ENCODE assay signal across 31 cellular contexts in genomic region chr15:51799908-51800252, GRCh38.
"Had no signal": no experiment of that assay in that cellular context is flagged by ENCODE, and none has a peak within 500 bp of the region (broad histone marks: within the 10 kb centered on the region; RNA-seq: fewer than 3 reads in every experiment).

No MANE protein-coding gene starts in this region.

- H3K4me1 ChIP-seq: ascending aorta had no signal

- H3K4me1 Mint-ChIP-seq: activated naive CD4-positive, alpha-beta T cell treated with anti-CD3 and anti-CD28 coated beads, Interleukin-2, amount 50 U/mL, for 24 hours; activated naive CD8-positive, alpha-beta T cell treated with anti-CD3 and anti-CD28 coated beads, Interleukin-2, amount 50 U/mL, for 24 hours had no signal

- H3K9me3 Mint-ChIP-seq: activated B cell treated with CpG ODN at 0.5 μM for 24 hours; activated CD4-positive, alpha-beta memory T cell treated with anti-CD3 and anti-CD28 coated beads for 36 hours; activated CD4-positive, alpha-beta T cell treated with anti-CD3 and anti-CD28 coated beads, Interleukin-2, amount 10 ng/mL, durations not matched to agents 24 days and 14 days; activated CD8-positive, alpha-beta T cell treated with anti-CD3 and anti-CD28 coated beads for 36 hours; activated naive CD4-positive, alpha-beta T cell treated with anti-CD3 and anti-CD28 coated beads, Interleukin-2, amount 10 ng/mL, durations not matched to agents 7 days and 5 days; activated naive CD4-positive, alpha-beta T cell treated with anti-CD3 and anti-CD28 coated beads, Interleukin-2, amount 50 U/mL, for 24 hours; activated naive CD8-positive, alpha-beta T cell treated with anti-CD3 and anti-CD28 coated beads, Interleukin-2, amount 10 ng/mL, durations not matched to agents 7 days and 5 days; activated naive CD8-positive, alpha-beta T cell treated with anti-CD3 and anti-CD28 coated beads, Interleukin-2, amount 50 U/mL, for 24 hours; activated T-cell treated with anti-CD3 and anti-CD28 coated beads, Interleukin-2, amount 50 U/mL, for 4 hours; activated T-helper 2 cell treated with anti-CD3 and anti-CD28 coated beads, Interferon-gamma antibody, Interleukin-2, Interleukin-4, amounts not matched to agents 10 μg/mL and 5 μg/mL and 100 μg/mL, durations not matched to agents 14 hours and 24 hours and 36 hours; brain; T-helper 1 cell treated with Interleukin-12 subunit alpha and Interleukin-12 subunit beta and Interleukin-4 antibody, amounts not matched to agents 30 μg/mL and 1 μg/mL, for 36 hours; T-helper 2 cell treated with Interferon-gamma antibody and Interleukin-4, amounts not matched to agents 5 μg/mL and 100 μg/mL, for 36 hours had no signal

- H3K27me3 ChIP-seq: ascending aorta had no signal

- H3K27ac Mint-ChIP-seq: activated B cell treated with CpG ODN at 0.5 μM for 24 hours; activated CD4-positive, alpha-beta memory T cell treated with anti-CD3 and anti-CD28 coated beads for 36 hours; activated CD4-positive, alpha-beta T cell treated with anti-CD3 and anti-CD28 coated beads, Interleukin-2, amount 10 ng/mL, durations not matched to agents 24 days and 14 days; activated CD8-positive, alpha-beta T cell treated with anti-CD3 and anti-CD28 coated beads for 36 hours; activated naive CD4-positive, alpha-beta T cell treated with anti-CD3 and anti-CD28 coated beads, Interleukin-2, amount 10 ng/mL, durations not matched to agents 7 days and 5 days; activated naive CD4-positive, alpha-beta T cell treated with anti-CD3 and anti-CD28 coated beads, Interleukin-2, amount 50 U/mL, for 24 hours; activated naive CD8-positive, alpha-beta T cell; activated naive CD8-positive, alpha-beta T cell treated with anti-CD3 and anti-CD28 coated beads, Interleukin-2, amount 10 ng/mL, durations not matched to agents 7 days and 5 days; activated naive CD8-positive, alpha-beta T cell treated with anti-CD3 and anti-CD28 coated beads, Interleukin-2, amount 50 U/mL, for 24 hours; activated T-helper 2 cell treated with anti-CD3 and anti-CD28 coated beads, Interferon-gamma antibody, Interleukin-2, Interleukin-4, amounts not matched to agents 10 μg/mL and 5 μg/mL and 100 μg/mL, durations not matched to agents 14 hours and 24 hours and 36 hours; T-helper 1 cell treated with Interleukin-12 subunit alpha and Interleukin-12 subunit beta and Interleukin-4 antibody, amounts not matched to agents 30 μg/mL and 1 μg/mL, for 36 hours; T-helper 2 cell treated with Interferon-gamma antibody and Interleukin-4, amounts not matched to agents 5 μg/mL and 100 μg/mL, for 36 hours had no signal

- DNase-seq: activated B cell treated with CpG ODN at 0.5 μM for 24 hours; activated CD4-positive, alpha-beta memory T cell treated with anti-CD3 and anti-CD28 coated beads for 36 hours; activated CD4-positive, alpha-beta T cell treated with anti-CD3 and anti-CD28 coated beads for 4 hours; activated CD4-positive, alpha-beta T cell treated with anti-CD3 and anti-CD28 coated beads, Interleukin-2, amount 10 ng/mL, durations not matched to agents 24 days and 14 days; activated CD4-positive, alpha-beta T cell treated with anti-CD3 and anti-CD28 coated beads, Interleukin-2, amount 50 U/mL, for 1 hour; activated CD4-positive, alpha-beta T cell treated with anti-CD3 and anti-CD28 coated beads, Interleukin-2, amount 50 U/mL, for 4 hours; activated CD4-positive, CD25-positive, alpha-beta regulatory T cell treated with anti-CD3 and anti-CD28 coated beads, Interleukin-2, amount 50 U/mL, for 72 hours; activated CD8-positive, alpha-beta memory T cell treated with anti-CD3 and anti-CD28 coated beads, Interleukin-2, amount 50 U/mL, for 4 hours; activated CD8-positive, alpha-beta T cell treated with anti-CD3 and anti-CD28 coated beads for 36 hours; activated effector memory CD4-positive, alpha-beta T cell treated with Interleukin-2 at 50 U/mL for 16 hours; activated gamma-delta T cell; activated naive CD4-positive, alpha-beta T cell treated with anti-CD3 and anti-CD28 coated beads, Interleukin-2, amount 10 ng/mL, durations not matched to agents 7 days and 5 days; activated naive CD4-positive, alpha-beta T cell treated with Interleukin-2 at 50 U/mL for 16 hours; activated naive CD8-positive, alpha-beta T cell treated with anti-CD3 and anti-CD28 coated beads, Interleukin-2, amount 10 ng/mL, durations not matched to agents 7 days and 5 days; activated naive CD8-positive, alpha-beta T cell treated with anti-CD3 and anti-CD28 coated beads, Interleukin-2, amount 50 U/mL, for 24 hours; activated T-cell treated with anti-CD3 and anti-CD28 coated beads for 4 hours; activated T-cell treated with anti-CD3 and anti-CD28 coated beads, Interleukin-2, amount 50 U/mL, for 1 hour; activated T-cell treated with anti-CD3 and anti-CD28 coated beads, Interleukin-2, amount 50 U/mL, for 4 hours; central memory CD4-positive, alpha-beta T cell; T-helper 1 cell; T-helper 2 cell; T-helper 9 cell had no signal

- ATAC-seq: activated CD8-positive, alpha-beta T cell treated with anti-CD3 and anti-CD28 coated beads for 36 hours; activated naive CD8-positive, alpha-beta T cell treated with anti-CD3 and anti-CD28 coated beads, Interleukin-2, amount 50 U/mL, for 24 hours; activated T-cell treated with anti-CD3 and anti-CD28 coated beads, Interleukin-2, amount 50 U/mL, for 4 hours had no signal

- FAIRE-seq: TTC549 had no signal

- H3K4me3 ChIP-seq: ascending aorta had no signal

- H3K27me3 Mint-ChIP-seq: activated B cell treated with CpG ODN at 0.5 μM for 24 hours; activated CD4-positive, alpha-beta memory T cell treated with anti-CD3 and anti-CD28 coated beads for 36 hours; activated CD4-positive, alpha-beta T cell treated with anti-CD3 and anti-CD28 coated beads, Interleukin-2, amount 10 ng/mL, durations not matched to agents 24 days and 14 days; activated CD8-positive, alpha-beta T cell treated with anti-CD3 and anti-CD28 coated beads for 36 hours; activated naive CD4-positive, alpha-beta T cell treated with anti-CD3 and anti-CD28 coated beads, Interleukin-2, amount 10 ng/mL, durations not matched to agents 7 days and 5 days; activated naive CD4-positive, alpha-beta T cell treated with anti-CD3 and anti-CD28 coated beads, Interleukin-2, amount 50 U/mL, for 24 hours; activated naive CD8-positive, alpha-beta T cell; activated naive CD8-positive, alpha-beta T cell treated with anti-CD3 and anti-CD28 coated beads, Interleukin-2, amount 10 ng/mL, durations not matched to agents 7 days and 5 days; activated naive CD8-positive, alpha-beta T cell treated with anti-CD3 and anti-CD28 coated beads, Interleukin-2, amount 50 U/mL, for 24 hours had no signal

- H3K9me3 ChIP-seq: ascending aorta had no signal

- H3K27ac ChIP-seq: ascending aorta, VCaP had no signal

- H3K4me3 Mint-ChIP-seq: activated B cell treated with CpG ODN at 0.5 μM for 24 hours; activated CD4-positive, alpha-beta memory T cell treated with anti-CD3 and anti-CD28 coated beads for 36 hours; activated CD4-positive, alpha-beta T cell treated with anti-CD3 and anti-CD28 coated beads, Interleukin-2, amount 10 ng/mL, durations not matched to agents 24 days and 14 days; activated CD8-positive, alpha-beta T cell treated with anti-CD3 and anti-CD28 coated beads for 36 hours; activated naive CD4-positive, alpha-beta T cell treated with anti-CD3 and anti-CD28 coated beads, Interleukin-2, amount 10 ng/mL, durations not matched to agents 7 days and 5 days; activated naive CD4-positive, alpha-beta T cell treated with anti-CD3 and anti-CD28 coated beads, Interleukin-2, amount 50 U/mL, for 24 hours; activated naive CD8-positive, alpha-beta T cell; activated naive CD8-positive, alpha-beta T cell treated with anti-CD3 and anti-CD28 coated beads, Interleukin-2, amount 10 ng/mL, durations not matched to agents 7 days and 5 days; activated naive CD8-positive, alpha-beta T cell treated with anti-CD3 and anti-CD28 coated beads, Interleukin-2, amount 50 U/mL, for 24 hours; activated T-cell treated with anti-CD3 and anti-CD28 coated beads, Interleukin-2, amount 50 U/mL, for 4 hours; T-helper 1 cell treated with Interleukin-12 subunit alpha and Interleukin-12 subunit beta and Interleukin-4 antibody, amounts not matched to agents 30 μg/mL and 1 μg/mL, for 36 hours; T-helper 2 cell treated with Interferon-gamma antibody and Interleukin-4, amounts not matched to agents 5 μg/mL and 100 μg/mL, for 36 hours had no signal
